Comparison of ENCODE assay signal across 21 cellular contexts in the genomic region with DNA sequence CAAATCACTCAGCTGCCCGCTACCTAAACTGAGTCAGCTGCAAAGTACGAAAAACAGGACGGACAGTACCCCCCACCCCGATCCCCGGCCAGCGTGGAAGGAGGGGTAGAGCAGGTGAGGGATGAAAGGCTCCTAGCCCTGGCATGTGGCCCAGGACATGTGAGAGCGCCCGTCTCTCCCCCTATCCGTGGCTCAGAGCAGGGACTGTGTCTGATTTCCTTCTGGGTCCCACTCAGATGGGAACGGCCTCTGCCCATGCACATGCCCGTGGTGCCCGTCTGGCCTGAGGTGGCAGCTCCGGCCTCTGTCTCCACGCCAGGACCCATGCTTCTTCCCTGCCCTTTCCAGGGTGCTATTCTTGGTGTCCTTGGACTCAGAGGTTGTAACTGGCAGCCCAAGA. TPM values are rescaled to one million over a fixed set of nuclear protein-coding genes. Genes with fewer than 3 reads are reported as not detected.
A peak's percentile ranks its signal among the peaks of the same experiment; 100 is the strongest.
DNase-seq lines count a peak whose midpoint lies in the region; ATAC-seq, FAIRE-seq and TF ChIP-seq lines count a peak whose summit lies in the region.
"Had no signal": no experiment of that assay in that cellular context is flagged by ENCODE, and none has a peak within 500 bp of the region (broad histone marks: within the 10 kb centered on the region; RNA-seq: fewer than 3 reads in every experiment).

No MANE protein-coding gene starts in this region.

- H3K4me3 ChIP-seq in right lobe of liver (no peak overlapping the region), gastrocnemius medialis (peak overlapping the region in 1 of 4 donors; percentile 33)
- H3K4me3 ChIP-seq: body of pancreas, lung had no signal

- H3K4me1 Mint-ChIP-seq in brain: peaks cover 41% of the 10 kb centered on the region
- H3K4me1 Mint-ChIP-seq: stimulated activated naive CD8-positive, alpha-beta T cell treated with anti-CD3 and anti-CD28 coated beads, Interleukin-15, amount 100 ng/mL, for 72 hours had no signal

- H3K4me3 Mint-ChIP-seq in brain: no peak overlapping the region
- H3K4me3 Mint-ChIP-seq: activated T-helper 1 cell treated with anti-CD3 and anti-CD28 coated beads, Interleukin-12 subunit alpha, Interleukin-12 subunit beta, Interleukin-2, Interleukin-4 antibody, amounts not matched to agents 30 ng/mL and 10 ng/mL and 1 ng/mL, durations not matched to agents 14 hours and 24 hours and 36 hours; effector memory CD8-positive, alpha-beta T cell; stimulated activated naive CD8-positive, alpha-beta T cell treated with anti-CD3 and anti-CD28 coated beads, Interleukin-15, amount 100 ng/mL, for 72 hours; type B pancreatic cell had no signal

- H3K36me3 Mint-ChIP-seq in brain: no peaks in the 10 kb centered on the region
- H3K36me3 Mint-ChIP-seq: type B pancreatic cell had no signal

- H3K4me1 ChIP-seq in right lobe of liver (peaks cover 0 to 69% (median 25%) of the 10 kb centered on the region in 4 donors), gastrocnemius medialis (peaks cover 24 to 38% of the 10 kb centered on the region in 2 donors)

- in situ Hi-C loops in gastrocnemius medialis (cut with MboI; ENCODE audit: low sequenced_read_pairs in 4 of 4): no loop called here

- H3K27ac ChIP-seq in right lobe of liver (peak overlapping the region in 2 of 3 donors; percentile 74 to 97), gastrocnemius medialis (peak overlapping the region; percentile 86 to 97 (median 92))
- H3K27ac ChIP-seq: RWPE1 had no signal

- TF ChIP-seq CTCF in brain (conservative IDR thresholded peaks at IDR 0.05): no peak
- no peak for TF ChIP-seq CTCF in right lobe of liver (IDR thresholded peaks at IDR 0.05)
- peak in 1 of 5 experiments; percentile 16 for TF ChIP-seq CTCF in gastrocnemius medialis (IDR thresholded peaks at IDR 0.05 in 4 of 5, conservative IDR thresholded peaks at IDR 0.05 in 1 of 5)

- no CpG with 5 or more reads among the region's 14 CpGs for WGBS in right lobe of liver (ENCODE audit: insufficient coverage, low coverage, low lambda C conversion rate, missing lambda C conversion rate)

- DNase-seq in NCI-H2196 (lab: John Stamatoyannopoulos, UW; ENCODE audit: unreplicated experiment) (peak; percentile 53), right lobe of liver (peak in 2 of 3 donors; percentile 57 to 65), gastrocnemius medialis (peak; percentile 94 to 96), cortex of kidney (lab: John Stamatoyannopoulos, UW) (no peak), RCC 7860 (ENCODE audit: low spot score) (no peak), DMS153 (lab: John Stamatoyannopoulos, UW) (no peak), 8988T (no peak)
- DNase-seq: effector memory CD8-positive, alpha-beta T cell; EL; KBM-7; NCI-H187; NCI-H510A treated with DMSO at 0.1 percent for 48 hours; stimulated activated CD4-positive, alpha-beta T cell treated with anti-CD3 and anti-CD28 coated beads, Interleukin-2, amount 100 ng/mL, for 48 hours; stimulated activated naive CD8-positive, alpha-beta T cell treated with anti-CD3 and anti-CD28 coated beads, Interleukin-15, amount 100 ng/mL, for 72 hours had no signal

- H3K36me3 ChIP-seq in right lobe of liver (no peaks in the 10 kb centered on the region), gastrocnemius medialis (no peaks in the 10 kb centered on the region)

- TF ChIP-seq POLR2A in right lobe of liver (IDR thresholded peaks at IDR 0.05): no peak
- TF ChIP-seq POLR2A in gastrocnemius medialis (IDR thresholded peaks at IDR 0.05): peak; percentile 12 to 49

- H3K27me3 ChIP-seq in right lobe of liver (no peaks in the 10 kb centered on the region), gastrocnemius medialis (no peaks in the 10 kb centered on the region)
- H3K27me3 ChIP-seq: body of pancreas had no signal

- H3K27ac Mint-ChIP-seq in brain: peak overlapping the region in 3 of 5 experiments; percentile 60 to 76 (median 73)
- H3K27ac Mint-ChIP-seq: activated T-helper 1 cell treated with anti-CD3 and anti-CD28 coated beads, Interleukin-12 subunit alpha, Interleukin-12 subunit beta, Interleukin-2, Interleukin-4 antibody, amounts not matched to agents 30 ng/mL and 10 ng/mL and 1 ng/mL, durations not matched to agents 14 hours and 24 hours and 36 hours; effector memory CD8-positive, alpha-beta T cell; stimulated activated naive CD8-positive, alpha-beta T cell treated with anti-CD3 and anti-CD28 coated beads, Interleukin-15, amount 100 ng/mL, for 72 hours; type B pancreatic cell had no signal

- no peaks in the 10 kb centered on the region for H3K27me3 Mint-ChIP-seq in brain
- H3K27me3 Mint-ChIP-seq: effector memory CD8-positive, alpha-beta T cell; stimulated activated naive CD8-positive, alpha-beta T cell treated with anti-CD3 and anti-CD28 coated beads, Interleukin-15, amount 100 ng/mL, for 72 hours; type B pancreatic cell had no signal

- H3K9me3 ChIP-seq in right lobe of liver (no peaks in the 10 kb centered on the region), gastrocnemius medialis (no peaks in the 10 kb centered on the region)
- H3K9me3 ChIP-seq: body of pancreas had no signal

- H3K9me3 Mint-ChIP-seq in brain: peaks cover 0 to 6% (median 0%) of the 10 kb centered on the region in 5 experiments
- H3K9me3 Mint-ChIP-seq: activated T-helper 1 cell treated with anti-CD3 and anti-CD28 coated beads, Interleukin-12 subunit alpha, Interleukin-12 subunit beta, Interleukin-2, Interleukin-4 antibody, amounts not matched to agents 30 ng/mL and 10 ng/mL and 1 ng/mL, durations not matched to agents 14 hours and 24 hours and 36 hours; effector memory CD8-positive, alpha-beta T cell; stimulated activated naive CD8-positive, alpha-beta T cell treated with anti-CD3 and anti-CD28 coated beads, Interleukin-15, amount 100 ng/mL, for 72 hours; type B pancreatic cell had no signal

- intact Hi-C loops in right lobe of liver (cut with DNase I) (loop anchor here in 1 of 2 donors (5.0 kb wide), 1 partner anchor 36 kb away; no protein-coding TSS in a partner anchor), gastrocnemius medialis (cut with DNase I; ENCODE audit: low total_unique reads) (loop anchor here (1.0 kb wide), 1 partner anchor 29 kb away; no protein-coding TSS in a partner anchor)

- FAIRE-seq in RCC 7860 (lab: Jason Lieb, UNC): no peak
- FAIRE-seq: H54 had no signal

- ATAC-seq in right lobe of liver (peak; percentile 10 to 24 (median 12)), gastrocnemius medialis (peak; percentile 70 to 83)
- ATAC-seq: body of pancreas; effector memory CD8-positive, alpha-beta T cell; stimulated activated naive CD8-positive, alpha-beta T cell treated with anti-CD3 and anti-CD28 coated beads, Interleukin-15, amount 100 ng/mL, for 72 hours had no signal

RNA-seq across cellular contexts. Expression of a gene that starts 30.2 kb away (rescaled TPM):
- 79.5 TPM for polyA plus RNA-seq in brain (ENCODE audit: insufficient read depth, low read depth, low replicate concordance)
- total RNA-seq in right lobe of liver: 100 to 1,000 TPM in 3 of 6 experiments, 10 to 100 TPM in 2, 1 to 10 TPM in 1; 1.0 to 230 (median 101) TPM
- 100 to 1,000 TPM in 2 of 4 donors, 10 to 100 TPM in 2; 61.3 to 264 (median 102) TPM for total RNA-seq in gastrocnemius medialis

RNA-seq across cellular contexts. Expression of a gene that starts 49.6 kb away (rescaled TPM):
- 32.0 TPM for polyA plus RNA-seq in brain (ENCODE audit: insufficient read depth, low read depth, low replicate concordance)
- 10 to 100 TPM in 3 of 6 experiments, 1 to 10 TPM in 3; 5.7 to 24.4 (median 12.4) TPM for total RNA-seq in right lobe of liver
- total RNA-seq in gastrocnemius medialis: 10 to 100 TPM; 20.4 to 33.7 (median 27.7) TPM

Comparison
In these comparisons a context has a peak if more than half of its experiments do, and no peak if none do; other contexts are left out.
1. DNase-seq: peak in NCI-H2196 (single experiment), right lobe of liver (2 of 3) and gastrocnemius medialis (2 of 2); none in cortex of kidney (single experiment), RCC 7860 (single experiment), DMS153 (single experiment) and 8988T (single experiment).